In the genomic region with DNA sequence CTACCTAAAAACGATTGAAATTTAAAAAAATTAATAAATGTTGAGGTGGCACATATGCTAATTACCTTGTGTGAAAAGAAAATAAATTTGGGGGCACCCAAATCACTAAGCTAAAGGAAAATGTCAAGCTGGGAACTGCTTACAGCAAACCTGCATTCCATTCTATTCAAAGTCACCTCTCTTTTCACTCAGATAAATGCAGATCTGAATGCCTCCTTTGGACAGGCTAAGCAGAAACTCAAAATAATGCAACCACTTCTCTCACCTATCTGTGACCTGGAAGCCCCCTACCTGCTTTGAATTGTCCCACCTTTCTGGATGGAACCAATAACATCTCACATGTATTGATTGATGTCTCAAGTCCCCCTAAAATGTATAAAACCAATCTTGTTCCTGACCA, we compare ENCODE assay signal across 19 cellular contexts.
DNase-seq lines count a peak whose midpoint lies in the region; TF ChIP-seq lines count a peak whose summit lies in the region.
"Had no signal": no experiment of that assay in that cellular context is flagged by ENCODE, and none has a peak within 500 bp of the region (broad histone marks: within the 10 kb centered on the region; RNA-seq: fewer than 3 reads in every experiment).

No MANE protein-coding gene starts in this region.

- no peaks in the 10 kb centered on the region for H3K36me3 Mint-ChIP-seq in activated CD4-positive, alpha-beta T cell treated with anti-CD3 and anti-CD28 coated beads, Interleukin-2, amount 10 ng/mL, durations not matched to agents 7 days and 5 days (ENCODE audit: low read depth)
- H3K36me3 Mint-ChIP-seq: CD8-positive, alpha-beta T cell had no signal

- H3K4ac ChIP-seq in mesendoderm (ENCODE audit: low read depth, low read length) = no peak overlapping the region

- H3K27ac ChIP-seq in mammary epithelial cell (ENCODE audit: insufficient read depth, low read depth, low read length) (no peak overlapping the region), breast epithelium (no peak overlapping the region), esophagus muscularis mucosa (replicated peaks in 1 of 4) (no peak overlapping the region), mesendoderm (ENCODE audit: low read depth, low read length) (no peak overlapping the region), ascending aorta (no peak overlapping the region)
- H3K27ac ChIP-seq: 22Rv1; A549; BLaER1 treated with 17β-estradiol and CSF1 and Interleukin-3, amounts not matched to agents 10 nM and 100 nM; C4-2B had no signal

- no peak overlapping the region for H2BK5ac ChIP-seq in mesendoderm (ENCODE audit: low read length)

- H3K9ac ChIP-seq in mammary epithelial cell (ENCODE audit: insufficient read depth, low read length) = no peak overlapping the region
- H3K9ac ChIP-seq in mesendoderm (ENCODE audit: low read length) = no peak overlapping the region
- H3K9ac ChIP-seq: BLaER1 treated with 17β-estradiol and CSF1 and Interleukin-3, amounts not matched to agents 10 nM and 100 nM had no signal

- no peak overlapping the region for H2BK15ac ChIP-seq in mesendoderm (replicated peaks; ENCODE audit: low read depth)

- dilution Hi-C loops in mammary epithelial cell (cut with HindIII; ENCODE audit: low sequenced_read_pairs) = no loop called here

- H3K79me2 ChIP-seq in mammary epithelial cell (ENCODE audit: insufficient read depth, low read length) (no peaks in the 10 kb centered on the region), mesendoderm (ENCODE audit: control insufficient read depth, insufficient read depth, low read length) (no peaks in the 10 kb centered on the region)

- no peak overlapping the region for H3K27ac Mint-ChIP-seq in activated CD4-positive, alpha-beta T cell treated with anti-CD3 and anti-CD28 coated beads, Interleukin-2, amount 10 ng/mL, durations not matched to agents 7 days and 5 days
- H3K27ac Mint-ChIP-seq: B cell; CD4-positive, alpha-beta T cell; CD8-positive, alpha-beta T cell had no signal

- H3K4me3 ChIP-seq in mammary epithelial cell (replicated peaks in 1 of 3; ENCODE audit: insufficient read depth in 1 of 3, low read depth in 2 of 3, low read length in 3 of 3) (no peak overlapping the region), breast epithelium (no peak overlapping the region), esophagus muscularis mucosa (no peak overlapping the region), mesendoderm (ENCODE audit: low read length) (no peak overlapping the region), ascending aorta (no peak overlapping the region)
- H3K4me3 ChIP-seq: A549; BLaER1 treated with 17β-estradiol and CSF1 and Interleukin-3, amounts not matched to agents 10 nM and 100 nM; GM12878 had no signal

- H3K18ac ChIP-seq in mesendoderm (ENCODE audit: low read length) = no peak overlapping the region

- peak overlapping the region; percentile 13 for H3K4me2 ChIP-seq in mammary epithelial cell (ENCODE audit: insufficient read depth, low read depth, low read length)
- no peak overlapping the region for H3K4me2 ChIP-seq in mesendoderm (ENCODE audit: low read length)
- H3K4me2 ChIP-seq: A549; BLaER1 treated with 17β-estradiol and CSF1 and Interleukin-3, amounts not matched to agents 10 nM and 100 nM had no signal

- H4K5ac ChIP-seq in mesendoderm (ENCODE audit: low read length) = no peak overlapping the region

- H3K56ac ChIP-seq in mesendoderm (ENCODE audit: low read length) = no peak overlapping the region

- no peaks in the 10 kb centered on the region for H3K27me3 Mint-ChIP-seq in activated CD4-positive, alpha-beta T cell treated with anti-CD3 and anti-CD28 coated beads, Interleukin-2, amount 10 ng/mL, durations not matched to agents 7 days and 5 days
- H3K27me3 Mint-ChIP-seq: B cell; CD4-positive, alpha-beta T cell had no signal

- CTCF ChIA-PET in mammary epithelial cell (lab: Charles Lee; ENCODE audit: low non-redundant PET) = no interaction called here
- CTCF ChIA-PET in activated CD4-positive, alpha-beta T cell treated with anti-CD3 and anti-CD28 coated beads, Interleukin-2, amount 10 ng/mL, durations not matched to agents 7 days and 5 days (lab: Charles Lee) = no interaction called here

- H3K27me3 ChIP-seq in mammary epithelial cell (ENCODE audit: insufficient read depth, low read length) (no peaks in the 10 kb centered on the region), breast epithelium (no peaks in the 10 kb centered on the region), esophagus muscularis mucosa (no peaks in the 10 kb centered on the region), mesendoderm (ENCODE audit: insufficient read depth, low read length, poor library complexity) (no peaks in the 10 kb centered on the region), ascending aorta (no peaks in the 10 kb centered on the region)
- H3K27me3 ChIP-seq: BLaER1 treated with 17β-estradiol and CSF1 and Interleukin-3, amounts not matched to agents 10 nM and 100 nM had no signal

- POLR2A ChIA-PET in activated CD4-positive, alpha-beta T cell treated with anti-CD3 and anti-CD28 coated beads, Interleukin-2, amount 10 ng/mL, durations not matched to agents 7 days and 5 days (lab: Charles Lee) = no interaction called here

- H2BK120ac ChIP-seq in mesendoderm (ENCODE audit: low read depth, low read length) = no peak overlapping the region

- in situ Hi-C loops in mammary epithelial cell (cut with MboI; ENCODE audit: low sequenced_read_pairs in 2 of 2) = no loop called here

- H3K4me1 Mint-ChIP-seq in activated CD4-positive, alpha-beta T cell treated with anti-CD3 and anti-CD28 coated beads, Interleukin-2, amount 10 ng/mL, durations not matched to agents 7 days and 5 days = no peaks in the 10 kb centered on the region
- H3K4me1 Mint-ChIP-seq: B cell had no signal

- no peak overlapping the region for H3K4me3 Mint-ChIP-seq in activated CD4-positive, alpha-beta T cell treated with anti-CD3 and anti-CD28 coated beads, Interleukin-2, amount 10 ng/mL, durations not matched to agents 7 days and 5 days
- H3K4me3 Mint-ChIP-seq: B cell; CD4-positive, alpha-beta T cell; CD8-positive, alpha-beta T cell had no signal

- intact Hi-C loops in mammary epithelial cell (cut with micrococcal nuclease) (no loop called here), breast epithelium (cut with DNase I; ENCODE audit: low total_unique reads) (no loop called here), esophagus muscularis mucosa (cut with DNase I) (no loop called here), ascending aorta (cut with DNase I) (no loop called here)

- no peak overlapping the region for H2AK5ac ChIP-seq in mesendoderm (ENCODE audit: low read length)

- no TSS peak for BruUV-seq in mammary epithelial cell (replicated peaks; lab: Mats Ljungman, UMichigan)

- peaks cover 17% of the 10 kb centered on the region for H3K4me1 ChIP-seq in mammary epithelial cell (ENCODE audit: insufficient read depth, low read length)
- H3K4me1 ChIP-seq in breast epithelium = no peaks in the 10 kb centered on the region
- no peaks in the 10 kb centered on the region for H3K4me1 ChIP-seq in esophagus muscularis mucosa
- H3K4me1 ChIP-seq in mesendoderm (ENCODE audit: control insufficient read depth, low read depth, low read length) = no peaks in the 10 kb centered on the region
- no peaks in the 10 kb centered on the region for H3K4me1 ChIP-seq in ascending aorta
- H3K4me1 ChIP-seq: A549; BLaER1 treated with 17β-estradiol and CSF1 and Interleukin-3, amounts not matched to agents 10 nM and 100 nM; Caco-2 had no signal

- H2AFZ ChIP-seq in mammary epithelial cell (ENCODE audit: low read depth, low read length) = peak overlapping the region; percentile 47

- TF ChIP-seq POLR2A in breast epithelium (IDR thresholded peaks at IDR 0.05) = no peak
- TF ChIP-seq POLR2A in esophagus muscularis mucosa (IDR thresholded peaks at IDR 0.05; ENCODE audit: low read depth) = no peak

- no peak for TF ChIP-seq CTCF in mammary epithelial cell (conservative IDR thresholded peaks at IDR 0.05 in 1 of 2, IDR thresholded peaks at IDR 0.05 in 1 of 2; ENCODE audit: extremely low read depth in 1 of 2, insufficient read depth in 1 of 2, low read depth in 1 of 2, low read length in 2 of 2)
- TF ChIP-seq CTCF in breast epithelium (IDR thresholded peaks at IDR 0.05) = no peak
- TF ChIP-seq CTCF in esophagus muscularis mucosa (IDR thresholded peaks at IDR 0.05) = no peak
- no peak for TF ChIP-seq CTCF in ascending aorta (IDR thresholded peaks at IDR 0.05)

- H4K20me1 ChIP-seq in mammary epithelial cell (ENCODE audit: insufficient read depth, low read length) = no peaks in the 10 kb centered on the region
- H4K20me1 ChIP-seq: BLaER1 treated with 17β-estradiol and CSF1 and Interleukin-3, amounts not matched to agents 10 nM and 100 nM had no signal

- WGBS in mammary epithelial cell (ENCODE audit: low coverage, missing lambda C conversion rate) = 0% methylated on average over 1 of the region's 1 CpG
- WGBS in esophagus muscularis mucosa = 21% methylated on average over 1 of the region's 1 CpG
- WGBS in mesendoderm (ENCODE audit: extremely low coverage, insufficient coverage, low lambda C conversion rate) = no CpG with 5 or more reads among the region's 1 CpG

- no peaks in the 10 kb centered on the region for H3K9me3 ChIP-seq in mammary epithelial cell (replicated peaks; ENCODE audit: insufficient read depth, low read length)
- H3K9me3 ChIP-seq in breast epithelium = peaks cover 0 to 6% of the 10 kb centered on the region in 2 donors
- H3K9me3 ChIP-seq in esophagus muscularis mucosa = peaks cover 0 to 4% (median 0%) of the 10 kb centered on the region in 4 donors
- H3K9me3 ChIP-seq in ascending aorta = no peaks in the 10 kb centered on the region
- H3K9me3 ChIP-seq: A549; BLaER1 treated with 17β-estradiol and CSF1 and Interleukin-3, amounts not matched to agents 10 nM and 100 nM; Caco-2 had no signal

- no peaks in the 10 kb centered on the region for H3K79me1 ChIP-seq in mesendoderm (ENCODE audit: low read length)

- no peak for DNase-seq in mammary epithelial cell
- DNase-seq in breast epithelium (ENCODE audit: low spot score in 2 of 2) = no peak
- peak; percentile 84 for DNase-seq in esophagus muscularis mucosa (ENCODE audit: extremely low spot score)
- peak; percentile 2 for DNase-seq in mesendoderm
- no peak for DNase-seq in ascending aorta (ENCODE audit: low spot score in 2 of 2)
- DNase-seq in activated CD4-positive, alpha-beta T cell treated with anti-CD3 and anti-CD28 coated beads, Interleukin-2, amount 10 ng/mL, durations not matched to agents 7 days and 5 days = no peak
- DNase-seq: AML-193; Caco-2; Calu3; CD4-positive, alpha-beta T cell; CD8-positive, alpha-beta T cell; DMS79 treated with DMSO at 0.1 percent for 48 hours; GF-D8 had no signal

- H3K9me3 Mint-ChIP-seq in activated CD4-positive, alpha-beta T cell treated with anti-CD3 and anti-CD28 coated beads, Interleukin-2, amount 10 ng/mL, durations not matched to agents 7 days and 5 days = peaks cover 13% of the 10 kb centered on the region

- no peak overlapping the region for H3K23ac ChIP-seq in mesendoderm (ENCODE audit: low read length)

- H3K36me3 ChIP-seq in mammary epithelial cell (ENCODE audit: insufficient read depth, low read length) (no peaks in the 10 kb centered on the region), breast epithelium (no peaks in the 10 kb centered on the region), esophagus muscularis mucosa (no peaks in the 10 kb centered on the region), mesendoderm (ENCODE audit: control insufficient read depth, insufficient read depth, low read length) (no peaks in the 10 kb centered on the region), ascending aorta (no peaks in the 10 kb centered on the region)
- H3K36me3 ChIP-seq: BLaER1 treated with 17β-estradiol and CSF1 and Interleukin-3, amounts not matched to agents 10 nM and 100 nM had no signal

- no peak for TF ChIP-seq EP300 in esophagus muscularis mucosa (IDR thresholded peaks at IDR 0.05)

- H4K8ac ChIP-seq in mesendoderm (ENCODE audit: low read depth, low read length) = no peak overlapping the region

Comparison
In these comparisons a context has a peak if more than half of its experiments do, and no peak if none do; other contexts are left out.
1. DNase-seq: peak in esophagus muscularis mucosa (single experiment) and mesendoderm (single experiment); none in mammary epithelial cell (single experiment), breast epithelium (0 of 2), ascending aorta (0 of 2) and activated CD4-positive, alpha-beta T cell treated with anti-CD3 and anti-CD28 coated beads, Interleukin-2, amount 10 ng/mL, durations not matched to agents 7 days and 5 days (single experiment).